Comparison of ENCODE assay signal across 1 cellular context in the genomic region with DNA sequence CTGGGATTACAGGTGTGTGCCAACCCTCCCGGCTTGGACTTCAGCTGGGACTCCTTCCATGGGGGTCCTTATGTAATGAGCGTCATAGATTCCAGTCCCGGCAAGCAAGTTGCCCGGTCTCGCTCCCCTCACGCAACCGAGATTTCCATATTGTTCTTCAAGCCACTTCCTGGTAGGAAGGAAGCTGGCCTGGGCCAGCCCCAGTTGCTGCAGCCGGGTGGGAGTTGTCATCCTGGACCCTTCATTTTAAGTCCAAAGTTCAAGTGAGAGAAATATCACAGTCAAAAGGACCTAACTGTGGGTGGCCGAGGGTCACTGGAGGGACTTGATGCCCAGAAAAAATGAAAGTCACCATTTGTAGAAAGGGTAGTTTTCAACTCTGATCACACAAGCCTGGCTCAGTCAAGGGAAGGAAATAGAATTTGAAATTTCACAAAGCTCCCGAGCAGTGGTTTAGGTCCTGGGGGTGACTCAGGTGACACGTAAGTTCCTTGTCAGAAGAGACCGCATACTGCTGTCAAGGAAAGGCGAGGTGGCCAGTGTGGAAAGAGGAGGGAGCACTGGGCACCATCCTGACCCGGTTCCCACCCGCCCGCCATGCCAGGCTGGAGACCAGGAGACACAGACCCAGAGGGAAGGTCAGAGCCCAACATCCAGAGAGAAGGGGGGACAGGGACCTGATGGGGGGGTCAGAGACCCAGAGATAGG.
TF ChIP-seq lines count a peak whose summit lies in the region.

No MANE protein-coding gene starts in this region.

TF ChIP-seq in IMR-90, 13 proteins besides CTCF, POLR2A, EP300 and RAD21:
- TF ChIP-seq RCOR1 (IDR thresholded peaks at IDR 0.05; ENCODE audit: insufficient replicate concordance, low read length) (no peak), NFE2L2 (IDR thresholded peaks at IDR 0.05; ENCODE audit: low read depth, low read length) (no peak), MAZ (IDR thresholded peaks at IDR 0.05; ENCODE audit: borderline replicate concordance, low read depth, low read length) (no peak), CHD1 (IDR thresholded peaks at IDR 0.05; ENCODE audit: low read depth, low read length) (no peak), FOS (IDR thresholded peaks at IDR 0.05; ENCODE audit: low read depth, low read length) (no peak), CEBPB (IDR thresholded peaks at IDR 0.05; ENCODE audit: low read depth, low read length) (no peak), BHLHE40 (IDR thresholded peaks at IDR 0.05; ENCODE audit: low read depth, low read length) (no peak), ELK1 (IDR thresholded peaks at IDR 0.05; ENCODE audit: borderline replicate concordance, low read depth, low read length) (no peak), RFX5 (IDR thresholded peaks at IDR 0.05; ENCODE audit: low read depth, low read length) (no peak), MXI1 (IDR thresholded peaks at IDR 0.05; ENCODE audit: borderline replicate concordance, low read depth, low read length) (no peak), MAFK (IDR thresholded peaks at IDR 0.05; ENCODE audit: low read depth, low read length) (no peak)
- TF ChIP-seq, protein P1, sequence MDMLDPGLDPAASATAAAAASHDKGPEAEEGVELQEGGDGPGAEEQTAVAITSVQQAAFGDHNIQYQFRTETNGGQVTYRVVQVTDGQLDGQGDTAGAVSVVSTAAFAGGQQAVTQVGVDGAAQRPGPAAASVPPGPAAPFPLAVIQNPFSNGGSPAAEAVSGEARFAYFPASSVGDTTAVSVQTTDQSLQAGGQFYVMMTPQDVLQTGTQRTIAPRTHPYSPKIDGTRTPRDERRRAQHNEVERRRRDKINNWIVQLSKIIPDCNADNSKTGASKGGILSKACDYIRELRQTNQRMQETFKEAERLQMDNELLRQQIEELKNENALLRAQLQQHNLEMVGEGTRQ (IDR thresholded peaks at IDR 0.05; ENCODE audit: low read depth, low read length): no peak
